10 cellular contexts compared by ENCODE assay signal in the genomic region with DNA sequence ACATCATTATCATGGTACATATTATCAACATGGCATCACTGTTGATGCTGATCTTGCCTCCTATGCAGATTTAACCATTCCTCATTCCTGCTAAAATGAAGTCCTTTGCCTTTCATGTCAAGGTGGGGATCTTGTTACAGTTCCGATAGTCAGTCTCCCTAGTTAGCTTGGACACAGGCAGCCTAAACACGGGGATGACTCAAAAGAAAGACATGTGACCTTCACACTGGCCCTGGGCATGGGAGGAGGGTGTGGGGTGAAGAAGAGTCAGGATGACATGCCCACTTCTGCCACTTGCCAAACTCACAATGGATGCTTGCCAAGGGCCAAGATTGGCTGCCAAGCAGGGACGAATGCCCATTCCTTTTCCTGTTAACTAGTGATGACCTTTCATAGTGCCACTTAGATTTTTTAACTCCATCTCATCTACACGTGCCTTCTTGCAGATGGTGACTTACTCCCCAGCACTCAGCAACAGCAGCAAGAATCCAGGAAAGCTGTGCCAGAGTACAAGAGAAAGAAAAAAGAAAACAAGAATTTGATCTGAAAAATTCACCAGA. TPM values are rescaled to one million over a fixed set of nuclear protein-coding genes. Genes with fewer than 3 reads are reported as not detected.
DNase-seq lines count a peak whose midpoint lies in the region; ATAC-seq and TF ChIP-seq lines count a peak whose summit lies in the region.
"Had no signal": no experiment of that assay in that cellular context is flagged by ENCODE, and none has a peak within 500 bp of the region (broad histone marks: within the 10 kb centered on the region; RNA-seq: fewer than 3 reads in every experiment).

No MANE protein-coding gene starts in this region.

- no peak for ATAC-seq in GM21723 (IDR thresholded peaks at IDR 0.05; ENCODE audit: unreplicated experiment)

- no peak overlapping the region for H3K4me3 Mint-ChIP-seq in activated CD4-positive, alpha-beta memory T cell treated with anti-CD3 and anti-CD28 coated beads, Interleukin-2, amount 10 ng/mL, durations not matched to agents 7 days and 5 days
- H3K4me3 Mint-ChIP-seq: natural killer cell treated with Interleukin-12 subunit alpha and Interleukin-12 subunit beta and Interleukin-15 and Interleukin-18, amount 100 ng/mL, for 72 hours had no signal

- no peaks in the 10 kb centered on the region for H3K9me3 ChIP-seq in right atrium auricular region
- no peaks in the 10 kb centered on the region for H3K9me3 ChIP-seq in thyroid gland

- peaks cover 10% of the 10 kb centered on the region for H3K27me3 Mint-ChIP-seq in activated CD4-positive, alpha-beta memory T cell treated with anti-CD3 and anti-CD28 coated beads, Interleukin-2, amount 10 ng/mL, durations not matched to agents 7 days and 5 days

- POLR2A ChIA-PET in activated CD4-positive, alpha-beta memory T cell treated with anti-CD3 and anti-CD28 coated beads, Interleukin-2, amount 10 ng/mL, durations not matched to agents 7 days and 5 days (lab: Charles Lee), result no interaction called here

- H3K4me3 ChIP-seq in brain microvascular endothelial cell (ENCODE audit: low read depth, low read length), result no peak overlapping the region
- H3K4me3 ChIP-seq in right atrium auricular region, result no peak overlapping the region
- H3K4me3 ChIP-seq in thyroid gland (replicated peaks in 1 of 3), result no peak overlapping the region

- intact Hi-C loops in thyroid gland (cut with DNase I), result no loop called here

- no peaks in the 10 kb centered on the region for H3K9me3 Mint-ChIP-seq in activated CD4-positive, alpha-beta memory T cell treated with anti-CD3 and anti-CD28 coated beads, Interleukin-2, amount 10 ng/mL, durations not matched to agents 7 days and 5 days
- H3K9me3 Mint-ChIP-seq: natural killer cell treated with Interleukin-12 subunit alpha and Interleukin-12 subunit beta and Interleukin-15 and Interleukin-18, amount 100 ng/mL, for 72 hours had no signal

- H3K36me3 ChIP-seq in brain microvascular endothelial cell (replicated peaks) (no peaks in the 10 kb centered on the region), right atrium auricular region (no peaks in the 10 kb centered on the region), thyroid gland (no peaks in the 10 kb centered on the region)

- H3K4me1 ChIP-seq in right atrium auricular region, result peaks cover 0 to 15% of the 10 kb centered on the region in 2 donors
- peaks cover 0 to 8% of the 10 kb centered on the region in 2 donors for H3K4me1 ChIP-seq in thyroid gland

- 29 to 31% methylated on average over 4 of the region's 4 CpGs for WGBS in thyroid gland, 2 donors

- CTCF ChIA-PET in activated CD4-positive, alpha-beta memory T cell treated with anti-CD3 and anti-CD28 coated beads, Interleukin-2, amount 10 ng/mL, durations not matched to agents 7 days and 5 days (lab: Charles Lee), result no interaction called here

- no peaks in the 10 kb centered on the region for H3K27me3 ChIP-seq in brain microvascular endothelial cell (replicated peaks)
- no peaks in the 10 kb centered on the region for H3K27me3 ChIP-seq in right atrium auricular region
- no peaks in the 10 kb centered on the region for H3K27me3 ChIP-seq in thyroid gland

- peaks cover 25% of the 10 kb centered on the region for H3K4me1 Mint-ChIP-seq in activated CD4-positive, alpha-beta memory T cell treated with anti-CD3 and anti-CD28 coated beads, Interleukin-2, amount 10 ng/mL, durations not matched to agents 7 days and 5 days

- no peak overlapping the region for H3K27ac ChIP-seq in brain microvascular endothelial cell
- peak overlapping the region in 1 of 2 donors; percentile 67 for H3K27ac ChIP-seq in right atrium auricular region
- H3K27ac ChIP-seq in thyroid gland, result no peak overlapping the region

- in situ Hi-C loops in brain microvascular endothelial cell (cut with HindIII; ENCODE audit: low pct_ligation_motif_present, low sequenced_read_pairs), result no loop called here

- TF ChIP-seq CTCF in brain microvascular endothelial cell (IDR thresholded peaks at IDR 0.05; ENCODE audit: low read depth, low read length, missing control alignments), result no peak
- no peak for TF ChIP-seq CTCF in right atrium auricular region (IDR thresholded peaks at IDR 0.05)
- TF ChIP-seq CTCF in thyroid gland (IDR thresholded peaks at IDR 0.05), result no peak

- peak; percentile 76 for DNase-seq in LHCN-M2 (ENCODE audit: low read depth)
- DNase-seq in brain microvascular endothelial cell, result peak; percentile 37
- peak; percentile 70 for DNase-seq in right atrium auricular region (ENCODE audit: low spot score)
- DNase-seq in thyroid gland, result peak; percentile 7 to 9
- DNase-seq in effector CD8-positive, alpha-beta T cell (lab: John Stamatoyannopoulos, UW), result no peak
- no peak for DNase-seq in activated CD4-positive, alpha-beta memory T cell treated with anti-CD3 and anti-CD28 coated beads, Interleukin-2, amount 10 ng/mL, durations not matched to agents 7 days and 5 days
- DNase-seq: activated CD4-positive, alpha-beta T cell treated with anti-CD3 and anti-CD28 coated beads, Interleukin-2, amount 50 U/mL, for 1 hour; NCI-H345 had no signal

- TF ChIP-seq POLR2A in thyroid gland (IDR thresholded peaks at IDR 0.05), result no peak

- no peaks in the 10 kb centered on the region for H3K36me3 Mint-ChIP-seq in activated CD4-positive, alpha-beta memory T cell treated with anti-CD3 and anti-CD28 coated beads, Interleukin-2, amount 10 ng/mL, durations not matched to agents 7 days and 5 days (ENCODE audit: low read depth)
- H3K36me3 Mint-ChIP-seq: natural killer cell treated with Interleukin-12 subunit alpha and Interleukin-12 subunit beta and Interleukin-15 and Interleukin-18, amount 100 ng/mL, for 72 hours had no signal

- no peak overlapping the region for H3K27ac Mint-ChIP-seq in activated CD4-positive, alpha-beta memory T cell treated with anti-CD3 and anti-CD28 coated beads, Interleukin-2, amount 10 ng/mL, durations not matched to agents 7 days and 5 days
- H3K27ac Mint-ChIP-seq: natural killer cell treated with Interleukin-12 subunit alpha and Interleukin-12 subunit beta and Interleukin-15 and Interleukin-18, amount 100 ng/mL, for 72 hours had no signal

RNA-seq across cellular contexts. Expression of a gene that starts 13.9 kb away (rescaled TPM):
- 2.8 and 4.0 TPM in 2 replicates for total RNA-seq in LHCN-M2 (2014; rRNA removed)
- 6.0 TPM for polyA plus RNA-seq in LHCN-M2 (2012)
- 1 to 10 TPM; 2.2 to 6.0 TPM for total RNA-seq in right atrium auricular region
- 1 to 10 TPM; 4.6 to 6.9 (median 5.4) TPM for total RNA-seq in thyroid gland
- total RNA-seq in activated CD4-positive, alpha-beta memory T cell treated with anti-CD3 and anti-CD28 coated beads, Interleukin-2, amount 10 ng/mL, durations not matched to agents 7 days and 5 days, result 10 to 100 TPM; 75.1 to 79.7 TPM

Comparison
In these comparisons a context has a peak if more than half of its experiments do, and no peak if none do; other contexts are left out.
1. DNase-seq: peak in LHCN-M2 (single experiment), brain microvascular endothelial cell (single experiment), right atrium auricular region (single experiment) and thyroid gland (2 of 2); none in effector CD8-positive, alpha-beta T cell (single experiment) and activated CD4-positive, alpha-beta memory T cell treated with anti-CD3 and anti-CD28 coated beads, Interleukin-2, amount 10 ng/mL, durations not matched to agents 7 days and 5 days (single experiment).
2. RNA of a gene that starts 13.9 kb away (total RNA-seq): 75.1 to 79.7 TPM in activated CD4-positive, alpha-beta memory T cell treated with anti-CD3 and anti-CD28 coated beads, Interleukin-2, amount 10 ng/mL, durations not matched to agents 7 days and 5 days; 2.2 to 6.0 TPM in right atrium auricular region, 4.6 to 6.9 TPM in thyroid gland and 2.8 to 4.0 TPM in LHCN-M2; every median in the first group is over 4 times any median in the second.